ENCODE assay signal across 26 cellular contexts in the genomic region with DNA sequence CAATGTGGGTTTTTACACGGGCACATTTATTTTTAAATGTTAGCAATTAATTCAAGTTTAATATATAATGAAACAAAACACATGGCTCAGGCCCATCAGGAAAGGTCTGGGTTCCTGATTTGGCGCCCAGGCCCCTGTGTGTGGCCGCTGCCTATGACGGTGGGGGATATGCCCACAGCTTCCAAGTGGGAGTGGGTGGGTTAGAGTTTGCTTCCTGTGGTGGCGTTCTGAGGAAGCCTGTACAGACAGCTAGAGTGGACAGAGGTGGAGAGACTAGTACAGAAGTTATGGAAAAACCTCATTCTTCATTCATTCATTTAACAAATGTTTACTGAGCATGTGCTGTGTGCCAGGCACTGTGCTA. TPM values are rescaled to one million over a fixed set of nuclear protein-coding genes. Genes with fewer than 3 reads are reported as not detected.
DNase-seq lines count a peak whose midpoint lies in the region; ATAC-seq, FAIRE-seq and TF ChIP-seq lines count a peak whose summit lies in the region.
"Had no signal": no experiment of that assay in that cellular context is flagged by ENCODE, and none has a peak within 500 bp of the region (broad histone marks: within the 10 kb centered on the region; RNA-seq: fewer than 3 reads in every experiment).

No MANE protein-coding gene starts in this region.

- H3K4me3 ChIP-seq in A549 (no peak overlapping the region), neuronal stem cell (ENCODE audit: low read length in 2 of 2) (no peak overlapping the region)
- H3K4me3 ChIP-seq: ascending aorta, MG63, spleen had no signal

- no peak overlapping the region for H2BK5ac ChIP-seq in neuronal stem cell (ENCODE audit: low read length)

- peak overlapping the region; percentile 38 for H2BK15ac ChIP-seq in neuronal stem cell (ENCODE audit: low read length)

- H2BK12ac ChIP-seq in neuronal stem cell (ENCODE audit: low read length) = no peak overlapping the region

- TF ChIP-seq CTCF in A549 (IDR thresholded peaks at IDR 0.05) (no peak), chondrocyte (IDR thresholded peaks at IDR 0.05) (no peak)

- no peak for TF ChIP-seq RAD21 in A549 (conservative IDR thresholded peaks at IDR 0.05 in 1 of 2, IDR thresholded peaks at IDR 0.05 in 1 of 2)

- H3K4me1 ChIP-seq in A549 = peaks cover 79% of the 10 kb centered on the region
- peaks cover 3 to 10% of the 10 kb centered on the region in 2 donors for H3K4me1 ChIP-seq in neuronal stem cell (ENCODE audit: control insufficient read depth in 2 of 2, insufficient read depth in 1 of 2, low read depth in 1 of 2, low read length in 2 of 2)

- H3K18ac ChIP-seq in neuronal stem cell (ENCODE audit: low read length) = no peak overlapping the region

- no peak overlapping the region for H3K4ac ChIP-seq in neuronal stem cell (ENCODE audit: low read length)

- no peak overlapping the region for H4K8ac ChIP-seq in neuronal stem cell (ENCODE audit: low read depth, low read length)

- H4K91ac ChIP-seq in neuronal stem cell (ENCODE audit: low read depth, low read length, poor library complexity) = no peak overlapping the region

- H3K27ac Mint-ChIP-seq in chondrocyte (ENCODE audit: unreplicated experiment) = no peak overlapping the region
- H3K27ac Mint-ChIP-seq: CD4-positive, alpha-beta T cell; stimulated activated effector memory CD8-positive, alpha-beta T cell treated with anti-CD3 and anti-CD28 coated beads, Interleukin-12 subunit alpha, Interleukin-12 subunit beta, amount 100 ng/mL, for 72 hours had no signal

- FAIRE-seq in A549 (lab: Jason Lieb, UNC) = no peak

- no peak overlapping the region for H3K14ac ChIP-seq in neuronal stem cell (ENCODE audit: low read length)

- H3K27me3 ChIP-seq in neuronal stem cell (ENCODE audit: control insufficient read depth in 3 of 3, insufficient read depth in 3 of 3, low read depth in 1 of 3, low read length in 3 of 3) = peaks cover 0 to 15% (median 0%) of the 10 kb centered on the region in 3 experiments
- H3K27me3 ChIP-seq: ascending aorta, MG63, spleen had no signal

- DNase-seq in A549 (ENCODE audit: low read depth in 1 of 2, low spot score in 1 of 2) (no peak), CD1c-positive myeloid dendritic cell (ENCODE audit: extremely low spot score) (peak; percentile 63), chondrocyte (ENCODE audit: low spot score) (peak; percentile 14), neuronal stem cell (ENCODE audit: low spot score) (no peak), LoVo (ENCODE audit: low spot score) (no peak)
- DNase-seq: activated CD4-positive, alpha-beta T cell treated with anti-CD3 and anti-CD28 coated beads, Interleukin-2, amount 50 U/mL, for 4 hours; activated gamma-delta T cell; caudate nucleus; CD4-positive, alpha-beta T cell; dermis blood vessel endothelial cell; kidney glomerular epithelial cell; NCI-H2227 treated with DMSO at 0.1 percent for 48 hours; NCI-H82; occipital lobe; OCI-M1; SHP77; stimulated activated CD4-positive, alpha-beta T cell treated with anti-CD3 and anti-CD28 coated beads, Interleukin-2, amount 100 ng/mL, for 48 hours; T-helper 9 cell; WERI-Rb-1 had no signal

- H2AFZ ChIP-seq in neuronal stem cell (ENCODE audit: low read length) = no peak overlapping the region

- H3K27me3 Mint-ChIP-seq in chondrocyte (ENCODE audit: low read depth) = no peaks in the 10 kb centered on the region
- H3K27me3 Mint-ChIP-seq: CD4-positive, alpha-beta T cell had no signal

- H2BK120ac ChIP-seq in neuronal stem cell (ENCODE audit: low read depth, low read length) = no peak overlapping the region

- H3K23ac ChIP-seq in neuronal stem cell (ENCODE audit: low read depth, low read length, poor library complexity) = no peak overlapping the region

- H3K4me2 ChIP-seq in A549 = peak overlapping the region; percentile 60
- H3K4me2 ChIP-seq in neuronal stem cell (ENCODE audit: insufficient read depth, low read length, poor library complexity, severe bottlenecking) = no peak overlapping the region

- no peaks in the 10 kb centered on the region for H3K79me1 ChIP-seq in neuronal stem cell (ENCODE audit: low read depth, low read length)

- peak overlapping the region; percentile 86 to 98 for H3K27ac ChIP-seq in A549
- no peak overlapping the region for H3K27ac ChIP-seq in neuronal stem cell (replicated peaks; ENCODE audit: low read length)
- H3K27ac ChIP-seq: WERI-Rb-1 had no signal

- no peak for TF ChIP-seq EP300 in A549 (IDR thresholded peaks at IDR 0.05)

- CTCF ChIA-PET in A549 (lab: Yijun Ruan, JAX) = interaction anchor here (1.2 to 28.1 kb wide), 5 partner anchors 9 to 194 kb away, joined by 3 to 969 read pairs (median 4); a partner anchor contains a TSS

- 88% methylated on average over 5 of the region's 5 CpGs for WGBS in A549 (ENCODE audit: missing lambda C conversion rate)
- WGBS in neuronal stem cell (ENCODE audit: extremely low coverage in 2 of 2, insufficient read length in 2 of 2, insufficient replicate concordance in 1 of 2), 2 donors = no CpG with 5 or more reads among the region's 5 CpGs

- ATAC-seq in A549 = no peak
- no peak for ATAC-seq in HG03442 (IDR thresholded peaks at IDR 0.05; ENCODE audit: unreplicated experiment)
- no peak for ATAC-seq in GM21423 (IDR thresholded peaks at IDR 0.05; ENCODE audit: unreplicated experiment)
- ATAC-seq: stimulated activated effector memory CD8-positive, alpha-beta T cell treated with anti-CD3 and anti-CD28 coated beads, Interleukin-12 subunit alpha, Interleukin-12 subunit beta, amount 100 ng/mL, for 72 hours had no signal

- peaks cover 9% of the 10 kb centered on the region for H3K9me3 ChIP-seq in A549
- H3K9me3 ChIP-seq in neuronal stem cell (replicated peaks in 1 of 2; ENCODE audit: control insufficient read depth in 2 of 2, insufficient read depth in 1 of 2, low read depth in 1 of 2, low read length in 2 of 2) = peaks cover 1 to 2% of the 10 kb centered on the region in 2 donors
- H3K9me3 ChIP-seq: ascending aorta had no signal

- no peak overlapping the region for H3K9ac ChIP-seq in neuronal stem cell (ENCODE audit: low read depth, low read length, poor library complexity)

- TF ChIP-seq POLR2A in A549 (IDR thresholded peaks at IDR 0.05; ENCODE audit: low read length) = no peak

- POLR2A ChIA-PET in A549 (lab: Yijun Ruan, JAX) = no interaction called here

- H3K4me1 Mint-ChIP-seq in chondrocyte (ENCODE audit: low read depth) = peaks cover 64% of the 10 kb centered on the region

- H3K36me3 Mint-ChIP-seq in chondrocyte (ENCODE audit: low read depth) = no peaks in the 10 kb centered on the region

- peak overlapping the region; percentile 33 for H2AK5ac ChIP-seq in neuronal stem cell (ENCODE audit: low read depth, low read length)

- no peaks in the 10 kb centered on the region for H3K36me3 ChIP-seq in neuronal stem cell (replicated peaks in 1 of 2; ENCODE audit: control insufficient read depth in 2 of 2, insufficient read depth in 2 of 2, low read length in 2 of 2)
- H3K36me3 ChIP-seq: ascending aorta, spleen, WERI-Rb-1 had no signal

- no peak overlapping the region for H3K4me3 Mint-ChIP-seq in chondrocyte (ENCODE audit: unreplicated experiment)
- H3K4me3 Mint-ChIP-seq: CD4-positive, alpha-beta T cell; stimulated activated effector memory CD8-positive, alpha-beta T cell treated with anti-CD3 and anti-CD28 coated beads, Interleukin-12 subunit alpha, Interleukin-12 subunit beta, amount 100 ng/mL, for 72 hours had no signal

- H3K9me3 Mint-ChIP-seq in chondrocyte (ENCODE audit: low read depth) = no peaks in the 10 kb centered on the region
- H3K9me3 Mint-ChIP-seq: CD4-positive, alpha-beta T cell; stimulated activated effector memory CD8-positive, alpha-beta T cell treated with anti-CD3 and anti-CD28 coated beads, Interleukin-12 subunit alpha, Interleukin-12 subunit beta, amount 100 ng/mL, for 72 hours had no signal

TF ChIP-seq in A549, 52 proteins besides CTCF, POLR2A, EP300 and RAD21:
- TF ChIP-seq SREBF2 (IDR thresholded peaks at IDR 0.05) = no peak
- no peak for TF ChIP-seq BHLHE40 (IDR thresholded peaks at IDR 0.05; ENCODE audit: low read depth, low read length)
- TF ChIP-seq EHF (CRISPR knock-in tag; IDR thresholded peaks at IDR 0.05) = no peak
- no peak for TF ChIP-seq KDM5A (IDR thresholded peaks at IDR 0.05)

RNA-seq across cellular contexts. Expression of a gene that starts 22.4 kb away (rescaled TPM):
- polyA plus RNA-seq in A549 (2011; rRNA removed) (5.1 and 7.4 TPM in 2 replicates), A549 (2017; fragmentation: RNase III; extraction: RNeasy Plus Mini Kit Qiagen cat#74134 plus additional on column Dnase treatment) (1.4 to 3.3 TPM (median 2.4 TPM) in 3 replicates)
- polyA plus RNA-seq in A549 (2012; cell fraction: cytosol; rRNA removed) = 1.3 and 1.5 TPM in 2 replicates
- 8.6 and 9.1 TPM in 2 replicates for polyA plus RNA-seq in A549 (2012; cell fraction: nucleus; rRNA removed)
- 7.1 and 7.4 TPM in 2 replicates for polyA minus RNA-seq in A549 (2011; rRNA and poly(A)+ RNA removed)
- total RNA-seq in chondrocyte = not detected in 3 replicates
- not detected for polyA plus RNA-seq in neuronal stem cell (2013, experiment 1 of 2)
- 0.03 TPM for polyA plus RNA-seq in neuronal stem cell (2013, experiment 2 of 2)
- total RNA-seq: ascending aorta; CD4-positive, alpha-beta T cell; dermis blood vessel endothelial cell; occipital lobe; temporal lobe had no signal
- polyA plus RNA-seq: spleen had no signal

RNA-seq across cellular contexts. Expression of a gene that starts 45.3 kb away (rescaled TPM):
- polyA plus RNA-seq in A549 (2011; rRNA removed) (55.7 and 67.6 TPM in 2 replicates), A549 (2017; fragmentation: RNase III; extraction: RNeasy Plus Mini Kit Qiagen cat#74134 plus additional on column Dnase treatment) (39.8 to 44.1 TPM (median 43.0 TPM) in 3 replicates)
- 29.1 and 30.9 TPM in 2 replicates for polyA plus RNA-seq in A549 (2012; cell fraction: cytosol; rRNA removed)
- polyA plus RNA-seq in A549 (2012; cell fraction: nucleus; rRNA removed) = 13.2 and 19.5 TPM in 2 replicates
- polyA minus RNA-seq in A549 (2011; rRNA and poly(A)+ RNA removed) = 15.9 and 18.2 TPM in 2 replicates
- 51.2 to 63.8 TPM (median 61.5 TPM) in 3 replicates for total RNA-seq in chondrocyte
- 29.3 TPM for polyA plus RNA-seq in neuronal stem cell (2013, experiment 1 of 2)
- polyA plus RNA-seq in neuronal stem cell (2013, experiment 2 of 2) = 29.7 TPM

Comparison
In these comparisons a context has a peak if more than half of its experiments do, and no peak if none do; other contexts are left out.
1. DNase-seq: peak in CD1c-positive myeloid dendritic cell (single experiment) and chondrocyte (single experiment); none in A549 (0 of 2), neuronal stem cell (single experiment) and LoVo (single experiment).